Comparison of ENCODE assay signal across 10 cellular contexts in genomic region chr1:234907585-234908457, GRCh38.
DNase-seq lines count a peak whose midpoint lies in the region; TF ChIP-seq lines count a peak whose summit lies in the region.
"Had no signal": no experiment of that assay in that cellular context is flagged by ENCODE, and none has a peak within 500 bp of the region (broad histone marks: within the 10 kb centered on the region; RNA-seq: fewer than 3 reads in every experiment).

No MANE protein-coding gene starts in this region.

- H3K27me3 Mint-ChIP-seq in osteocyte (ENCODE audit: unreplicated experiment) = no peaks in the 10 kb centered on the region
- H3K27me3 Mint-ChIP-seq: CD4-positive, CD25-positive, alpha-beta regulatory T cell had no signal

- peak; percentile 39 for DNase-seq in AG08396 (ENCODE audit: low spot score)
- peak; percentile 31 for DNase-seq in SK-N-DZ (ENCODE audit: low spot score)
- DNase-seq in fibroblast of the conjunctiva (ENCODE audit: low read depth) = peak; percentile 86
- no peak for DNase-seq in osteocyte (ENCODE audit: extremely low spot score, unreplicated experiment)
- DNase-seq in NCI-H2227 treated with DMSO at 0.1 percent for 48 hours (lab: John Stamatoyannopoulos, UW) = no peak
- no peak for DNase-seq in NCI-H510A (lab: John Stamatoyannopoulos, UW)
- no peak for DNase-seq in activated effector memory CD4-positive, alpha-beta T cell treated with Interleukin-2 at 50 U/mL for 16 hours
- DNase-seq in AML-193 (lab: John Stamatoyannopoulos, UW) = no peak
- DNase-seq: CD4-positive, CD25-positive, alpha-beta regulatory T cell; PC-3 had no signal

- TF ChIP-seq CTCF in osteocyte (IDR thresholded peaks at IDR 0.05) = no peak

- H3K36me3 Mint-ChIP-seq in osteocyte (ENCODE audit: unreplicated experiment) = no peaks in the 10 kb centered on the region
- H3K36me3 Mint-ChIP-seq: CD4-positive, CD25-positive, alpha-beta regulatory T cell had no signal

- peak overlapping the region; percentile 93 for H3K27ac Mint-ChIP-seq in osteocyte (ENCODE audit: unreplicated experiment)
- H3K27ac Mint-ChIP-seq: CD4-positive, CD25-positive, alpha-beta regulatory T cell had no signal

- H3K4me3 Mint-ChIP-seq in osteocyte (ENCODE audit: unreplicated experiment) = no peak overlapping the region
- H3K4me3 Mint-ChIP-seq: CD4-positive, CD25-positive, alpha-beta regulatory T cell had no signal

- no peaks in the 10 kb centered on the region for H3K9me3 Mint-ChIP-seq in osteocyte (ENCODE audit: unreplicated experiment)
- H3K9me3 Mint-ChIP-seq: CD4-positive, CD25-positive, alpha-beta regulatory T cell had no signal

- peaks cover 31% of the 10 kb centered on the region for H3K4me1 Mint-ChIP-seq in osteocyte (ENCODE audit: unreplicated experiment)

Comparison
In these comparisons a context has a peak if more than half of its experiments do, and no peak if none do; other contexts are left out.
1. DNase-seq: peak in AG08396 (single experiment), SK-N-DZ (single experiment) and fibroblast of the conjunctiva (single experiment); none in osteocyte (single experiment), NCI-H2227 treated with DMSO at 0.1 percent for 48 hours (single experiment), NCI-H510A (single experiment), activated effector memory CD4-positive, alpha-beta T cell treated with Interleukin-2 at 50 U/mL for 16 hours (single experiment) and AML-193 (0 of 2).